16 cellular contexts compared by ENCODE assay signal in genomic region chr10:75662715-75663114, GRCh38.
DNase-seq lines count a peak whose midpoint lies in the region; ATAC-seq, FAIRE-seq and TF ChIP-seq lines count a peak whose summit lies in the region.
"Had no signal": no experiment of that assay in that cellular context is flagged by ENCODE, and none has a peak within 500 bp of the region (broad histone marks: within the 10 kb centered on the region; RNA-seq: fewer than 3 reads in every experiment).

No MANE protein-coding gene starts in this region.

- no peaks in the 10 kb centered on the region for H3K4me1 Mint-ChIP-seq in HFFc6 (ENCODE audit: low read depth)
- peaks cover 31% of the 10 kb centered on the region for H3K4me1 Mint-ChIP-seq in chondrocyte (ENCODE audit: low read depth)
- H3K4me1 Mint-ChIP-seq in H9, result no peaks in the 10 kb centered on the region
- H3K4me1 Mint-ChIP-seq in glutamatergic neuron (ENCODE audit: low read depth, unreplicated experiment), result no peaks in the 10 kb centered on the region
- H3K4me1 Mint-ChIP-seq: WTC11 had no signal

- no peak overlapping the region for H2BK120ac ChIP-seq in H9 (ENCODE audit: low read depth, low read length, poor library complexity, severe bottlenecking)

- intact Hi-C loops in HepG2 (cut with micrococcal nuclease; ENCODE audit: unreplicated experiment), result no loop called here

- POLR2A ChIA-PET in HepG2 (lab: Yijun Ruan, JAX), result interaction anchor here (0.6 kb wide), 1 partner anchor 76 kb away, joined by 3 read pairs; no protein-coding TSS in a partner anchor

- H3K79me1 ChIP-seq in H9 (ENCODE audit: insufficient read depth, low read depth, low read length, poor library complexity, severe bottlenecking), result no peaks in the 10 kb centered on the region

- H3K56ac ChIP-seq in H9 (ENCODE audit: insufficient read length, low read depth, low read length), result no peak overlapping the region

- H4K5ac ChIP-seq in H9 (ENCODE audit: insufficient read length, low read depth, low read length), result no peak overlapping the region

- WGBS in HepG2 (ENCODE audit: low lambda C conversion rate), result 66% methylated on average over 3 of the region's 3 CpGs
- WGBS in H9 (ENCODE audit: extremely low coverage, insufficient read length, low lambda C conversion rate), result no CpG with 5 or more reads among the region's 3 CpGs

- H3K27me3 Mint-ChIP-seq in HFFc6 (ENCODE audit: insufficient read depth) (peaks cover 4% of the 10 kb centered on the region; the same call in 1 of the 2 replicates), chondrocyte (ENCODE audit: low read depth) (peaks cover 23% of the 10 kb centered on the region), H9 (ENCODE audit: low read depth) (peaks cover 16% of the 10 kb centered on the region), glutamatergic neuron (ENCODE audit: unreplicated experiment) (no peaks in the 10 kb centered on the region)

- H4K8ac ChIP-seq in H9 (replicated peaks; ENCODE audit: insufficient read length, low read depth, low read length), result no peak overlapping the region

- no peak overlapping the region for H2AK5ac ChIP-seq in H9 (ENCODE audit: insufficient read length, low read length)

- no peak overlapping the region for H3K27ac Mint-ChIP-seq in HFFc6
- peak overlapping the region; percentile 43 for H3K27ac Mint-ChIP-seq in chondrocyte (ENCODE audit: unreplicated experiment)
- H3K27ac Mint-ChIP-seq in H9, result no peak overlapping the region
- no peak overlapping the region for H3K27ac Mint-ChIP-seq in glutamatergic neuron (ENCODE audit: unreplicated experiment)
- H3K27ac Mint-ChIP-seq: CD8-positive, alpha-beta T cell; GM23338; WTC11 had no signal

- TF ChIP-seq EP300 in HepG2 (IDR thresholded peaks at IDR 0.05; ENCODE audit: low read depth in 2 of 2, low read length in 2 of 2) (no peak), HepG2 (CRISPR knock-in tag; IDR thresholded peaks at IDR 0.05; ENCODE audit: borderline replicate concordance) (no peak)

- in situ Hi-C loops in HepG2 (cut with HindIII; ENCODE audit: extremely low pct_ligation_motif_present, low pct_unique_long_range_greater_than_20kb), result no loop called here

- peak; percentile 3 for DNase-seq in HFFc6
- DNase-seq in chondrocyte (ENCODE audit: low spot score), result no peak
- DNase-seq in HepG2 (ENCODE audit: low spot score), result no peak
- peak; percentile 82 for DNase-seq in stromal cell of bone marrow (ENCODE audit: low read depth)
- no peak for DNase-seq in H9
- no peak for DNase-seq in glutamatergic neuron
- DNase-seq: activated T-cell treated with anti-CD3 and anti-CD28 coated beads, Interleukin-2, amount 50 U/mL, for 1 hour; CD8-positive, alpha-beta T cell; central memory CD4-positive, alpha-beta T cell; NCI-H524 treated with DMSO at 0.1 percent for 48 hours; SHP77 treated with DMSO at 0.1 percent for 48 hours had no signal

- ATAC-seq in HepG2 (no peak), HG02885 (IDR thresholded peaks at IDR 0.05; ENCODE audit: poor library complexity, unreplicated experiment) (no peak), HG02852 (IDR thresholded peaks at IDR 0.05; ENCODE audit: unreplicated experiment) (no peak)
- ATAC-seq: CD8-positive, alpha-beta T cell; GM23338; WTC11 had no signal

- no peak for TF ChIP-seq RAD21 in HepG2 (CRISPR knock-in tag; IDR thresholded peaks at IDR 0.05)

- H3K27me3 ChIP-seq in HepG2 (ENCODE audit: control insufficient read depth in 1 of 2, insufficient read depth in 2 of 2, low read length in 2 of 2) (no peaks in the 10 kb centered on the region), H9 (ENCODE audit: insufficient read depth, low read length) (no peaks in the 10 kb centered on the region)

- no peak overlapping the region for H4K91ac ChIP-seq in H9 (ENCODE audit: insufficient read length, low read depth, low read length)

- H3K4me3 ChIP-seq in HepG2 (replicated peaks in 1 of 3; ENCODE audit: insufficient read depth in 1 of 3, low read depth in 2 of 3, low read length in 3 of 3), result no peak overlapping the region
- H3K4me3 ChIP-seq: GM23338 had no signal

- no peak overlapping the region for H3K4me2 ChIP-seq in HepG2 (ENCODE audit: low read depth, low read length)
- H3K4me2 ChIP-seq in H9 (ENCODE audit: insufficient read depth, insufficient read length, low read length), result no peak overlapping the region
- H3K4me2 ChIP-seq: GM23338, KMS-11 had no signal

- H3T11ph ChIP-seq in H9 (ENCODE audit: low read length), result no peak overlapping the region

- no peaks in the 10 kb centered on the region for H3K36me3 Mint-ChIP-seq in HFFc6 (ENCODE audit: low read depth)
- H3K36me3 Mint-ChIP-seq in chondrocyte (ENCODE audit: low read depth), result peaks cover 2% of the 10 kb centered on the region
- H3K36me3 Mint-ChIP-seq in H9 (ENCODE audit: insufficient read depth in 1 of 3, low read depth in 3 of 3), result no peaks in the 10 kb centered on the region
- no peaks in the 10 kb centered on the region for H3K36me3 Mint-ChIP-seq in glutamatergic neuron (ENCODE audit: unreplicated experiment)
- H3K36me3 Mint-ChIP-seq: CD8-positive, alpha-beta T cell; WTC11 had no signal

- no peaks in the 10 kb centered on the region; a peak in 1 of 5 replicates for H3K36me3 ChIP-seq in HepG2 (replicated peaks in 1 of 2; ENCODE audit: control insufficient read depth in 1 of 2, insufficient read depth in 2 of 2, low read length in 2 of 2)

- no peak overlapping the region for H3K14ac ChIP-seq in H9 (ENCODE audit: insufficient read depth, low read length)

- H3K9me3 ChIP-seq in HepG2 (ENCODE audit: low read length) (no peaks in the 10 kb centered on the region), H9 (ENCODE audit: control insufficient read depth, low read depth, low read length) (peaks cover under 1% of the 10 kb centered on the region)

- no peaks in the 10 kb centered on the region for H3K23me2 ChIP-seq in H9 (ENCODE audit: insufficient read length, low read depth, low read length, poor library complexity, severe bottlenecking)

- H2BK15ac ChIP-seq in H9 (ENCODE audit: low read depth, low read length), result no peak overlapping the region

- H3K27ac ChIP-seq in HepG2 (ENCODE audit: extremely low read length, insufficient read depth, low read length), result no peak overlapping the region
- no peak overlapping the region for H3K27ac ChIP-seq in H9 (ENCODE audit: insufficient read length, low read depth, low read length)
- H3K27ac ChIP-seq: KMS-11 had no signal

- H3K9me3 Mint-ChIP-seq in HFFc6 (no peaks in the 10 kb centered on the region), chondrocyte (ENCODE audit: low read depth) (no peaks in the 10 kb centered on the region), H9 (no peaks in the 10 kb centered on the region), glutamatergic neuron (ENCODE audit: unreplicated experiment) (peaks cover 1% of the 10 kb centered on the region)
- H3K9me3 Mint-ChIP-seq: CD8-positive, alpha-beta T cell; GM23338 had no signal

- no peak for FAIRE-seq in HepG2 (lab: Jason Lieb, UNC)

- BruUV-seq in HepG2 (replicated peaks; lab: Mats Ljungman, UMichigan), result no TSS peak

- H3K23ac ChIP-seq in H9 (ENCODE audit: insufficient read length, low read depth, low read length), result no peak overlapping the region

- CTCF ChIA-PET in HepG2 (lab: Yijun Ruan, JAX; ENCODE audit: low intra/inter-chr PET ratio, low total read pairs), result no interaction called here

- H3K9ac ChIP-seq in HepG2 (ENCODE audit: insufficient read depth, low read depth, low read length), result no peak overlapping the region
- H3K9ac ChIP-seq in H9 (ENCODE audit: extremely low read depth, insufficient read length, low read length), result no peak overlapping the region
- H3K9ac ChIP-seq: KMS-11 had no signal

- H2BK5ac ChIP-seq in H9 (ENCODE audit: insufficient read length, low read length), result no peak overlapping the region

- no peak overlapping the region for H2BK20ac ChIP-seq in H9 (ENCODE audit: low read depth, low read length, poor library complexity, severe bottlenecking)

- H3K79me2 ChIP-seq in HepG2 (ENCODE audit: insufficient read depth, low read length), result no peaks in the 10 kb centered on the region
- H3K79me2 ChIP-seq in H9 (ENCODE audit: insufficient read depth, low read length), result no peaks in the 10 kb centered on the region

- TF ChIP-seq CTCF in HFFc6 (IDR thresholded peaks at IDR 0.05), result no peak
- no peak for TF ChIP-seq CTCF in chondrocyte (IDR thresholded peaks at IDR 0.05)
- no peak for TF ChIP-seq CTCF in HepG2 (CRISPR knock-in tag; IDR thresholded peaks at IDR 0.05)
- no peak for TF ChIP-seq CTCF in H9 (conservative IDR thresholded peaks at IDR 0.05)
- TF ChIP-seq CTCF in glutamatergic neuron (IDR thresholded peaks at IDR 0.05; ENCODE audit: partially characterized antibody, unreplicated experiment), result no peak

- TF ChIP-seq POLR2A in HepG2 (IDR thresholded peaks at IDR 0.05; ENCODE audit: insufficient read depth in 1 of 2, low read depth in 2 of 2, low read length in 2 of 2), result no peak

- H3K4me3 Mint-ChIP-seq in HFFc6 (no peak overlapping the region), chondrocyte (ENCODE audit: unreplicated experiment) (no peak overlapping the region), H9 (no peak overlapping the region), glutamatergic neuron (ENCODE audit: unreplicated experiment) (no peak overlapping the region)
- H3K4me3 Mint-ChIP-seq: CD8-positive, alpha-beta T cell; GM23338; WTC11 had no signal

- H3K4me1 ChIP-seq in HepG2 (ENCODE audit: insufficient read depth, low read length) (peaks cover 36% of the 10 kb centered on the region), H9 (ENCODE audit: insufficient read depth, low read length) (no peaks in the 10 kb centered on the region)

- no peaks in the 10 kb centered on the region for H4K20me1 ChIP-seq in HepG2 (ENCODE audit: insufficient read depth, low read length)
- no peaks in the 10 kb centered on the region for H4K20me1 ChIP-seq in H9 (ENCODE audit: control insufficient read depth, insufficient read depth, insufficient read length)

- H3K18ac ChIP-seq in H9 (ENCODE audit: insufficient read length, low read depth, low read length), result no peak overlapping the region

- no peak overlapping the region for H2BK12ac ChIP-seq in H9 (ENCODE audit: insufficient read length, low read depth, low read length)

- H3K4ac ChIP-seq in H9 (ENCODE audit: low read depth, low read length), result no peak overlapping the region

- H2AFZ ChIP-seq in HepG2 (ENCODE audit: low read length), result no peak overlapping the region
- H2AFZ ChIP-seq in H9 (ENCODE audit: low read length), result no peak overlapping the region
- H2AFZ ChIP-seq: GM23338 had no signal

TF ChIP-seq in HepG2, 621 proteins besides CTCF, POLR2A, EP300 and RAD21 (continues in another document):
- TF ChIP-seq JUN (CRISPR knock-in tag; IDR thresholded peaks at IDR 0.05) (no peak), POLR2AphosphoS2 (IDR thresholded peaks at IDR 0.05; ENCODE audit: low read depth, low read length) (no peak), RORA (CRISPR knock-in tag; IDR thresholded peaks at IDR 0.05) (no peak), ARNTL (CRISPR knock-in tag; IDR thresholded peaks at IDR 0.05) (no peak), RBAK (CRISPR knock-in tag; IDR thresholded peaks at IDR 0.05) (no peak), GTF2F1 (IDR thresholded peaks at IDR 0.05; ENCODE audit: low read length) (no peak), CEBPG (CRISPR knock-in tag; IDR thresholded peaks at IDR 0.05) (peak; percentile 57)

Comparison
In these comparisons a context has a peak if more than half of its experiments do, and no peak if none do; other contexts are left out.
1. DNase-seq: peak in HFFc6 (single experiment) and stromal cell of bone marrow (single experiment); none in chondrocyte (single experiment), HepG2 (single experiment), H9 (single experiment) and glutamatergic neuron (single experiment).